In the genomic region with DNA sequence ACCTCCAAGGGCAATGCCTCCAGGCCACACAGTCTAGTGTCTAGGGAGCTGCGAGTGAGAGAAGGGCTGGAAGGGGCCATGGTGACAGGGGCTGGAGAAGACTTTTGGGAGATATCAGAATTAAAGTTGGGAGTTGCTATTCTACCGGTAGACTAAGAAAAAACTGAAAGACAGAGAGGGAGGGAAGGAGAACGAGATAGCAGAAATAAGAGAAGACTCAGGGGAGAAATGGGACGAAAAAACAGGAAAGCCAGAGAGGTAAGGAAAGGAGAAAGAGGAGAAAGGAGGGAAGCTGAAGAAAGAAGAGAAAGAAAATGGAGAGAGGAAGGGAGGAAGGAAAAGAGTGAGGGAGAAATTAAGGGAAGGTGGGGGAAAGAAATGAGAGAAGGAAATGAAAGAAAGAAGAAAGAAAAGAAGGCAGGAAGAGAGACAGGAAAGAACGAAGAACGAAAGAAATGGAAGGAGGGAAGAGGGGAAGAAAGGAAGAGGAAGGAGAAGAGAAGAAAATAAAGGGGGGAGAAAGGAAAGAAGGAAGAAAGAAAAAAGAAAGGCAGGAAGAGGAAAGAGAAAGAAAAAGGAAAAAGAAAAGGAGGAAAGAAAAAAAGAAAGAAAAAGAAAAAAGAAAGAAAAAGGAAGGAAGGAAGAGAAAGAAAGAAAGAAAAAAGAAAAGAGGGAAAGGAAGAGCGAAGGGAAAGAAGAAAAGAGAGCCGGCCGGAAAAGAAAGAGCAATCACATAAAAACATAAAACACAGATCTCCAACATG, we compare ENCODE assay signal across 8 cellular contexts. TPM values are rescaled to one million over a fixed set of nuclear protein-coding genes. Genes with fewer than 3 reads are reported as not detected.
A peak's percentile ranks its signal among the peaks of the same experiment; 100 is the strongest.
DNase-seq lines count a peak whose midpoint lies in the region; ATAC-seq and TF ChIP-seq lines count a peak whose summit lies in the region.

No MANE protein-coding gene starts in this region.

- TF ChIP-seq POLR2A in esophagus muscularis mucosa (IDR thresholded peaks at IDR 0.05; ENCODE audit: low read depth): no peak

- DNase-seq in Panc1 (ENCODE audit: low read depth, low spot score) (no peak), esophagus muscularis mucosa (ENCODE audit: extremely low spot score) (no peak), psoas muscle (no peak), HUDEP-2 (lab: John Stamatoyannopoulos, UW; ENCODE audit: unreplicated experiment in 76 of 76) (no peak), AG08395 (ENCODE audit: low spot score) (no peak)
- DNase-seq in activated CD4-positive, alpha-beta T cell treated with anti-CD3 and anti-CD28 coated beads, Interleukin-2, amount 50 U/mL, for 48 hours: no peak

- POLR2A ChIA-PET in Panc1 (lab: Charles Lee): interaction anchor here (0.6 kb wide), 1 partner anchor 410 kb away, joined by 3 read pairs; no protein-coding TSS in a partner anchor

- in situ Hi-C loops in Panc1 (cut with HindIII; ENCODE audit: low pct_unique_long_range_greater_than_20kb, low sequenced_read_pairs): no loop called here

- intact Hi-C loops in Panc1 (cut with micrococcal nuclease; ENCODE audit: unreplicated experiment): no loop called here
- intact Hi-C loops in esophagus muscularis mucosa (cut with DNase I): no loop called here
- intact Hi-C loops in psoas muscle (cut with DNase I): loop anchor here in 1 of 2 donors (5.0 kb wide), 1 partner anchor 46 kb away; no protein-coding TSS in a partner anchor

- H3K27me3 ChIP-seq in DOHH2 (ENCODE audit: control insufficient read depth, low read length) (no peaks in the 10 kb centered on the region), Panc1 (ENCODE audit: control insufficient read depth, insufficient read depth, low read length) (peaks cover 36% of the 10 kb centered on the region), esophagus muscularis mucosa (peaks cover 0 to 85% (median 41%) of the 10 kb centered on the region in 4 donors), psoas muscle (ENCODE audit: insufficient read depth in 3 of 3, low read length in 2 of 3) (peaks cover 4 to 68% (median 25%) of the 10 kb centered on the region in 3 donors)

- H3F3A ChIP-seq in DOHH2 (ENCODE audit: control insufficient read depth, insufficient read depth): peaks cover 36% of the 10 kb centered on the region

- H3K4me2 ChIP-seq in DOHH2 (ENCODE audit: low read length): peak overlapping the region; percentile 87

- H3K4me1 ChIP-seq in DOHH2 (ENCODE audit: control insufficient read depth, low read length): peaks cover 62% of the 10 kb centered on the region
- no peaks in the 10 kb centered on the region; the same call in 1 of the 2 replicates for H3K4me1 ChIP-seq in Panc1 (ENCODE audit: control insufficient read depth, insufficient read depth, low read length)
- H3K4me1 ChIP-seq in esophagus muscularis mucosa: peaks cover 0 to 61% (median 57%) of the 10 kb centered on the region in 4 donors
- H3K4me1 ChIP-seq in psoas muscle: no peaks in the 10 kb centered on the region

- no peak for ATAC-seq in Panc1
- ATAC-seq in psoas muscle: no peak
- ATAC-seq in HG03280 (IDR thresholded peaks at IDR 0.05; ENCODE audit: unreplicated experiment): no peak

- no peaks in the 10 kb centered on the region for H3K9me2 ChIP-seq in DOHH2 (replicated peaks; ENCODE audit: control insufficient read depth, low read length)

- 28% methylated on average over 8 of the region's 9 CpGs for WGBS in esophagus muscularis mucosa
- WGBS in psoas muscle, 3 donors: 9 to 16% (median 12%) methylated on average over 8 to 9 of the region's 9 CpGs

- H3K36me3 ChIP-seq in DOHH2 (ENCODE audit: control insufficient read depth, low read length) (peaks cover 57% of the 10 kb centered on the region), Panc1 (ENCODE audit: control insufficient read depth, insufficient read depth, low read length) (no peaks in the 10 kb centered on the region), esophagus muscularis mucosa (no peaks in the 10 kb centered on the region), psoas muscle (ENCODE audit: insufficient read depth in 1 of 2, low read depth in 1 of 2) (no peaks in the 10 kb centered on the region)

- no peak for TF ChIP-seq EP300 in esophagus muscularis mucosa (IDR thresholded peaks at IDR 0.05)

- H4K20me1 ChIP-seq in DOHH2 (ENCODE audit: control insufficient read depth, insufficient read depth, low read depth, low read length): no peaks in the 10 kb centered on the region

- H3K9me3 ChIP-seq in DOHH2 (ENCODE audit: control insufficient read depth, insufficient read depth, low read length): no peaks in the 10 kb centered on the region
- H3K9me3 ChIP-seq in Panc1 (ENCODE audit: control insufficient read depth, insufficient read depth, low read depth, low read length): no peaks in the 10 kb centered on the region
- H3K9me3 ChIP-seq in esophagus muscularis mucosa: no peaks in the 10 kb centered on the region
- H3K9me3 ChIP-seq in psoas muscle: no peaks in the 10 kb centered on the region

- H3K79me2 ChIP-seq in DOHH2 (ENCODE audit: control insufficient read depth, low read length): peaks cover 85% of the 10 kb centered on the region

- BruUV-seq in Panc1 (replicated peaks; lab: Mats Ljungman, UMichigan): no TSS peak

- H3K27ac ChIP-seq in DOHH2 (ENCODE audit: low read depth, low read length) (peak overlapping the region; percentile 94), Panc1 (ENCODE audit: low read length) (no peak overlapping the region), esophagus muscularis mucosa (replicated peaks in 1 of 4) (peak overlapping the region; percentile 77 to 84 (median 80)), psoas muscle (peak overlapping the region; percentile 74)

- TF ChIP-seq CTCF in DOHH2 (IDR thresholded peaks at IDR 0.05; ENCODE audit: low read depth, low read length, poor library complexity, severe bottlenecking): no peak
- no peak for TF ChIP-seq CTCF in Panc1 (IDR thresholded peaks at IDR 0.05)
- TF ChIP-seq CTCF in esophagus muscularis mucosa (IDR thresholded peaks at IDR 0.05): no peak
- no peak for TF ChIP-seq CTCF in psoas muscle (IDR thresholded peaks at IDR 0.05)

- CTCF ChIA-PET in Panc1 (lab: Charles Lee): no interaction called here

- H3K4me3 ChIP-seq in DOHH2 (ENCODE audit: low read length) (peak overlapping the region; percentile 100), Panc1 (ENCODE audit: low read depth in 2 of 2, low read length in 2 of 2) (peak overlapping the region; percentile 38 to 51), esophagus muscularis mucosa (peak overlapping the region; percentile 57 to 62 (median 60)), psoas muscle (peak overlapping the region; percentile 71)

RNA-seq across cellular contexts. Expression of gene EBF1, which starts 1.2 kb away (rescaled TPM):
- total RNA-seq in Panc1 (2021; ENCODE audit: unreplicated experiment) (not detected), esophagus muscularis mucosa (10 to 100 TPM; 15.8 to 26.7 (median 21.6) TPM), psoas muscle (10 to 100 TPM in 1 of 4 donors, 1 to 10 TPM in 3; 4.5 to 13.2 (median 6.0) TPM)
- not detected for polyA plus RNA-seq in Panc1 (2012; ENCODE audit: insufficient read length)
- polyA plus RNA-seq in psoas muscle: 1 to 10 TPM; 1.8 to 2.5 (median 2.4) TPM

Comparison
In these comparisons a context has a peak if more than half of its experiments do, and no peak if none do; other contexts are left out.
1. H3K4me3 ChIP-seq: peak in every context shown above with its lines; median percentile 100 in DOHH2; 71 in psoas muscle; 60 in esophagus muscularis mucosa; 44 in Panc1.